In genomic region chr19:33333151-33333550, GRCh38 we compare ENCODE assay signal across 26 cellular contexts.
"Had no signal": no experiment of that assay in that cellular context is flagged by ENCODE, and none has a peak within 500 bp of the region (broad histone marks: within the 10 kb centered on the region; RNA-seq: fewer than 3 reads in every experiment).

No MANE protein-coding gene starts in this region.

- H3K4me3 ChIP-seq: coronary artery, esophagus squamous epithelium, gastrocnemius medialis, heart right ventricle, left lung, lower lobe of right lung, mucosa of descending colon had no signal

- H3K27me3 ChIP-seq: gastrocnemius medialis had no signal

- H3K27ac ChIP-seq: coronary artery, epithelial cell of prostate, esophagus squamous epithelium, gastrocnemius medialis had no signal

- H3K36me3 ChIP-seq: esophagus squamous epithelium, gastrocnemius medialis, heart right ventricle, left lung, lower lobe of right lung had no signal

- ATAC-seq: effector memory CD8-positive, alpha-beta T cell; esophagus mucosa; gastrocnemius medialis; left lung; mucosa of descending colon; naive thymus-derived CD8-positive, alpha-beta T cell had no signal

- H3K9me3 Mint-ChIP-seq: effector memory CD8-positive, alpha-beta T cell; endodermal cell had no signal

- H3K4me1 Mint-ChIP-seq: endodermal cell, mesothelial cell of epicardium had no signal

- H3K9me3 ChIP-seq: esophagus squamous epithelium, gastrocnemius medialis, lower lobe of right lung, mucosa of descending colon had no signal

- H3K27ac Mint-ChIP-seq: effector memory CD8-positive, alpha-beta T cell; endodermal cell; mesothelial cell of epicardium; naive thymus-derived CD8-positive, alpha-beta T cell had no signal

- DNase-seq: effector CD8-positive, alpha-beta T cell; effector memory CD8-positive, alpha-beta T cell; endodermal cell; erythroblast; esophagus squamous epithelium; foreskin fibroblast; foreskin melanocyte; gastrocnemius medialis; glutamatergic neuron; heart right ventricle; hippocampal formation; left cardiac atrium; left lung; left ventricle myocardium superior; lower lobe of right lung; mesenchymal stem cell; mucosa of descending colon; naive B cell; naive thymus-derived CD8-positive, alpha-beta T cell had no signal

- H3K4me3 Mint-ChIP-seq: effector memory CD8-positive, alpha-beta T cell; endodermal cell; mesothelial cell of epicardium; naive thymus-derived CD8-positive, alpha-beta T cell had no signal

- FAIRE-seq: endometrium, islet of Langerhans, keratinocyte had no signal

- H3K36me3 Mint-ChIP-seq: mesothelial cell of epicardium, naive B cell had no signal

- H3K4me1 ChIP-seq: esophagus squamous epithelium had no signal
